19 cellular contexts compared by ENCODE assay signal in genomic region chr3:69108813-69109212, GRCh38. TPM values are rescaled to one million over a fixed set of nuclear protein-coding genes. Genes with fewer than 3 reads are reported as not detected.
DNase-seq lines count a peak whose midpoint lies in the region; ATAC-seq, FAIRE-seq and TF ChIP-seq lines count a peak whose summit lies in the region.
"Had no signal": no experiment of that assay in that cellular context is flagged by ENCODE, and none has a peak within 500 bp of the region (broad histone marks: within the 10 kb centered on the region; RNA-seq: fewer than 3 reads in every experiment).

No MANE protein-coding gene starts in this region.

- H4K20me1 ChIP-seq in keratinocyte (ENCODE audit: control insufficient read depth, extremely low read depth, insufficient read depth, low read length), result no peaks in the 10 kb centered on the region

- peaks cover 4 to 10% of the 10 kb centered on the region in 2 experiments for H3K36me3 ChIP-seq in keratinocyte (ENCODE audit: control insufficient read depth in 2 of 2, extremely low read depth in 1 of 2, insufficient read depth in 2 of 2, low read length in 2 of 2)

- peaks cover 48% of the 10 kb centered on the region for H3K4me1 Mint-ChIP-seq in stimulated activated naive CD8-positive, alpha-beta T cell treated with anti-CD3 and anti-CD28 coated beads, Interleukin-15, Interleukin-2, amounts not matched to agents 100 ng/mL and 50 ng/mL, for 24 hours (ENCODE audit: low read depth)
- peaks cover 35% of the 10 kb centered on the region for H3K4me1 Mint-ChIP-seq in stimulated activated naive CD8-positive, alpha-beta T cell treated with anti-CD3 and anti-CD28 coated beads, Interleukin-15, amount 100 ng/mL, for 72 hours
- peaks cover 10% of the 10 kb centered on the region for H3K4me1 Mint-ChIP-seq in activated B cell treated with CpG ODN at 0.5 μM for 24 hours
- peaks cover 7% of the 10 kb centered on the region in 2 donors for H3K4me1 Mint-ChIP-seq in natural killer cell treated with Interleukin-12 subunit alpha and Interleukin-12 subunit beta and Interleukin-15 and Interleukin-18, amount 100 ng/mL, for 72 hours (ENCODE audit: low read depth in 2 of 2)

- H3K9me3 ChIP-seq in keratinocyte (ENCODE audit: control insufficient read depth, low read depth, low read length), result no peaks in the 10 kb centered on the region
- H3K9me3 ChIP-seq: A549 had no signal

- no peaks in the 10 kb centered on the region for H3K9me3 Mint-ChIP-seq in stimulated activated naive CD8-positive, alpha-beta T cell treated with anti-CD3 and anti-CD28 coated beads, Interleukin-15, Interleukin-2, amounts not matched to agents 100 ng/mL and 50 ng/mL, for 24 hours
- no peaks in the 10 kb centered on the region for H3K9me3 Mint-ChIP-seq in stimulated activated naive CD8-positive, alpha-beta T cell treated with anti-CD3 and anti-CD28 coated beads, Interleukin-15, amount 100 ng/mL, for 72 hours
- no peaks in the 10 kb centered on the region for H3K9me3 Mint-ChIP-seq in activated B cell treated with CpG ODN at 0.5 μM for 24 hours
- H3K9me3 Mint-ChIP-seq in natural killer cell treated with Interleukin-12 subunit alpha and Interleukin-12 subunit beta and Interleukin-15 and Interleukin-18, amount 100 ng/mL, for 72 hours, result no peaks in the 10 kb centered on the region

- H3K9ac ChIP-seq in keratinocyte (ENCODE audit: control insufficient read depth, extremely low read depth, insufficient read depth, low read length), result no peak overlapping the region
- H3K9ac ChIP-seq: GM23248 had no signal

- intact Hi-C loops in activated B cell treated with CpG ODN at 0.5 μM for 24 hours (cut with micrococcal nuclease), result no loop called here

- no peaks in the 10 kb centered on the region for H3K27me3 Mint-ChIP-seq in stimulated activated naive CD8-positive, alpha-beta T cell treated with anti-CD3 and anti-CD28 coated beads, Interleukin-15, Interleukin-2, amounts not matched to agents 100 ng/mL and 50 ng/mL, for 24 hours
- no peaks in the 10 kb centered on the region for H3K27me3 Mint-ChIP-seq in stimulated activated naive CD8-positive, alpha-beta T cell treated with anti-CD3 and anti-CD28 coated beads, Interleukin-15, amount 100 ng/mL, for 72 hours
- H3K27me3 Mint-ChIP-seq in activated B cell treated with CpG ODN at 0.5 μM for 24 hours, result no peaks in the 10 kb centered on the region
- no peaks in the 10 kb centered on the region for H3K27me3 Mint-ChIP-seq in natural killer cell treated with Interleukin-12 subunit alpha and Interleukin-12 subunit beta and Interleukin-15 and Interleukin-18, amount 100 ng/mL, for 72 hours

- H3K79me2 ChIP-seq in keratinocyte (ENCODE audit: control insufficient read depth, insufficient read depth, low read length), result no peaks in the 10 kb centered on the region

- peak; percentile 32 for FAIRE-seq in keratinocyte (lab: Jason Lieb, UNC)
- FAIRE-seq: A549, GM12891, RCC 7860 had no signal

- H3K9me1 ChIP-seq in keratinocyte (ENCODE audit: control insufficient read depth, extremely low read depth, insufficient read depth, low read length), result no peaks in the 10 kb centered on the region

- H3K4me3 ChIP-seq in keratinocyte (ENCODE audit: control insufficient read depth in 2 of 3, extremely low read depth in 1 of 3, insufficient read depth in 2 of 3, low read depth in 1 of 3, low read length in 3 of 3), result no peak overlapping the region
- H3K4me3 ChIP-seq: A549, GM23248 had no signal

- H3K36me3 Mint-ChIP-seq in stimulated activated naive CD8-positive, alpha-beta T cell treated with anti-CD3 and anti-CD28 coated beads, Interleukin-15, Interleukin-2, amounts not matched to agents 100 ng/mL and 50 ng/mL, for 24 hours (ENCODE audit: low read depth), result peaks cover 20% of the 10 kb centered on the region
- H3K36me3 Mint-ChIP-seq in activated B cell treated with CpG ODN at 0.5 μM for 24 hours (ENCODE audit: low read depth), result peaks cover 20% of the 10 kb centered on the region
- peaks cover 13% of the 10 kb centered on the region for H3K36me3 Mint-ChIP-seq in natural killer cell treated with Interleukin-12 subunit alpha and Interleukin-12 subunit beta and Interleukin-15 and Interleukin-18, amount 100 ng/mL, for 72 hours

- no peak overlapping the region for H2AFZ ChIP-seq in keratinocyte (ENCODE audit: control insufficient read depth, low read length)
- H2AFZ ChIP-seq: GM23248 had no signal

- POLR2A ChIA-PET in activated B cell treated with CpG ODN at 0.5 μM for 24 hours (lab: Charles Lee), result interaction anchor here (0.6 to 0.7 kb wide), 2 partner anchors 14 to 1453 kb away, joined by 3 to 6 read pairs; no protein-coding TSS in a partner anchor

- H3K27ac ChIP-seq in keratinocyte (ENCODE audit: control insufficient read depth, insufficient read depth, low read length), result no peak overlapping the region
- H3K27ac ChIP-seq: A549, C4-2B, GM23248 had no signal

- TF ChIP-seq CTCF in activated B cell treated with CpG ODN at 0.5 μM for 24 hours (IDR thresholded peaks at IDR 0.05) (no peak), keratinocyte (optimal IDR thresholded peaks at IDR 0.05 in 1 of 3, IDR thresholded peaks at IDR 0.05 in 1 of 3, conservative IDR thresholded peaks at IDR 0.05 in 1 of 3; ENCODE audit: extremely low read depth in 1 of 3, insufficient read depth in 2 of 3, low read length in 3 of 3) (no peak)

- no peak overlapping the region for H3K4me2 ChIP-seq in keratinocyte (ENCODE audit: control insufficient read depth, extremely low read depth, insufficient read depth, low read depth, low read length)
- H3K4me2 ChIP-seq: A549 had no signal

- no peak overlapping the region for H3K4me3 Mint-ChIP-seq in stimulated activated naive CD8-positive, alpha-beta T cell treated with anti-CD3 and anti-CD28 coated beads, Interleukin-15, Interleukin-2, amounts not matched to agents 100 ng/mL and 50 ng/mL, for 24 hours
- H3K4me3 Mint-ChIP-seq in stimulated activated naive CD8-positive, alpha-beta T cell treated with anti-CD3 and anti-CD28 coated beads, Interleukin-15, amount 100 ng/mL, for 72 hours, result no peak overlapping the region
- no peak overlapping the region for H3K4me3 Mint-ChIP-seq in activated B cell treated with CpG ODN at 0.5 μM for 24 hours
- no peak overlapping the region for H3K4me3 Mint-ChIP-seq in natural killer cell treated with Interleukin-12 subunit alpha and Interleukin-12 subunit beta and Interleukin-15 and Interleukin-18, amount 100 ng/mL, for 72 hours

- CTCF ChIA-PET in activated B cell treated with CpG ODN at 0.5 μM for 24 hours (lab: Charles Lee), result no interaction called here

- H3K27ac Mint-ChIP-seq in stimulated activated naive CD8-positive, alpha-beta T cell treated with anti-CD3 and anti-CD28 coated beads, Interleukin-15, Interleukin-2, amounts not matched to agents 100 ng/mL and 50 ng/mL, for 24 hours, result peak overlapping the region; percentile 14
- H3K27ac Mint-ChIP-seq in stimulated activated naive CD8-positive, alpha-beta T cell treated with anti-CD3 and anti-CD28 coated beads, Interleukin-15, amount 100 ng/mL, for 72 hours, result no peak overlapping the region
- peak overlapping the region; percentile 59 for H3K27ac Mint-ChIP-seq in activated B cell treated with CpG ODN at 0.5 μM for 24 hours
- no peak overlapping the region for H3K27ac Mint-ChIP-seq in natural killer cell treated with Interleukin-12 subunit alpha and Interleukin-12 subunit beta and Interleukin-15 and Interleukin-18, amount 100 ng/mL, for 72 hours

- H3K27me3 ChIP-seq in keratinocyte (ENCODE audit: control insufficient read depth, extremely low read depth, insufficient read depth, low read length), result no peaks in the 10 kb centered on the region

- DNase-seq in stimulated activated naive CD8-positive, alpha-beta T cell treated with anti-CD3 and anti-CD28 coated beads, Interleukin-15, amount 100 ng/mL, for 72 hours, result no peak
- no peak for DNase-seq in activated B cell treated with CpG ODN at 0.5 μM for 24 hours
- no peak for DNase-seq in keratinocyte (ENCODE audit: low read depth, low spot score)
- DNase-seq in natural killer cell treated with Interleukin-12 subunit alpha and Interleukin-12 subunit beta and Interleukin-15 and Interleukin-18, amount 100 ng/mL, for 72 hours (ENCODE audit: low spot score), result no peak
- DNase-seq in effector CD8-positive, alpha-beta T cell (lab: John Stamatoyannopoulos, UW), result no peak
- DNase-seq: DMS53, GM23248, KG1, NCI-H187 treated with DMSO at 0.1 percent for 48 hours, NCI-H2171 treated with DMSO at 0.1 percent for 48 hours, NCI-H510A, SHP77 had no signal

- no peaks in the 10 kb centered on the region for H3K4me1 ChIP-seq in keratinocyte (ENCODE audit: control insufficient read depth, extremely low read depth, insufficient read depth, low read length)
- H3K4me1 ChIP-seq: A549 had no signal

- dilution Hi-C loops in keratinocyte (cut with MboI; ENCODE audit: extremely low pct_ligation_motif_present, low sequenced_read_pairs), result no loop called here

- ATAC-seq in stimulated activated naive CD8-positive, alpha-beta T cell treated with anti-CD3 and anti-CD28 coated beads, Interleukin-15, amount 100 ng/mL, for 72 hours, result no peak
- ATAC-seq in activated B cell treated with CpG ODN at 0.5 μM for 24 hours (ENCODE audit: low read depth) (no peak), HG02798 (IDR thresholded peaks at IDR 0.05; ENCODE audit: poor library complexity, unreplicated experiment) (no peak)
- ATAC-seq in natural killer cell treated with Interleukin-12 subunit alpha and Interleukin-12 subunit beta and Interleukin-15 and Interleukin-18, amount 100 ng/mL, for 72 hours, result no peak
- ATAC-seq: A549 had no signal

RNA-seq across cellular contexts. Expression of gene LMOD3, which starts 13.6 kb away (rescaled TPM):
- total RNA-seq in activated B cell treated with CpG ODN at 0.5 μM for 24 hours, result not detected in 2 replicates
- polyA plus RNA-seq in keratinocyte, result not detected in 3 replicates
- polyA plus RNA-seq in keratinocyte (2011; ENCODE audit: low read depth), result not detected
- not detected in 2 replicates for polyA plus RNA-seq in keratinocyte (2011; cell fraction: cytosol; rRNA removed)
- polyA plus RNA-seq in keratinocyte (2011; cell fraction: nucleus; rRNA removed), result 0.05 TPM in 1 of 2 replicates, not detected in the other
- polyA plus RNA-seq in keratinocyte (2012; ENCODE audit: low replicate concordance), result 0.06 TPM in 1 of 2 replicates, not detected in the other
- not detected in 3 replicates for polyA minus RNA-seq in keratinocyte
- polyA minus RNA-seq in keratinocyte (2011; cell fraction: cytosol; rRNA and poly(A)+ RNA removed), result not detected
- polyA minus RNA-seq in keratinocyte (2011; cell fraction: nucleus; rRNA and poly(A)+ RNA removed), result not detected in 2 replicates
- total RNA-seq in natural killer cell treated with Interleukin-12 subunit alpha and Interleukin-12 subunit beta and Interleukin-15 and Interleukin-18, amount 100 ng/mL, for 72 hours, result not detected
- total RNA-seq: GM23248, MCF 10A had no signal
- polyA plus RNA-seq: A549, GM23248 had no signal

RNA-seq across cellular contexts. Expression of gene ARL6IP5, which starts 24.1 kb away (rescaled TPM):
- 77.5 and 77.8 TPM in 2 replicates for total RNA-seq in activated B cell treated with CpG ODN at 0.5 μM for 24 hours
- polyA plus RNA-seq in keratinocyte, result 87.2 to 113 TPM (median 112 TPM) in 3 replicates
- polyA plus RNA-seq in keratinocyte (2011; ENCODE audit: low read depth), result 29.2 TPM
- 74.3 and 129 TPM in 2 replicates for polyA plus RNA-seq in keratinocyte (2011; cell fraction: cytosol; rRNA removed)
- polyA plus RNA-seq in keratinocyte (2011; cell fraction: nucleus; rRNA removed), result 109 and 146 TPM in 2 replicates
- 44.6 and 78.4 TPM in 2 replicates for polyA plus RNA-seq in keratinocyte (2012; ENCODE audit: low replicate concordance)
- 46.8 to 105 TPM (median 86.8 TPM) in 3 replicates for polyA minus RNA-seq in keratinocyte
- polyA minus RNA-seq in keratinocyte (2011; cell fraction: cytosol; rRNA and poly(A)+ RNA removed), result 81.7 TPM
- polyA minus RNA-seq in keratinocyte (2011; cell fraction: nucleus; rRNA and poly(A)+ RNA removed), result 43.5 and 73.1 TPM in 2 replicates
- 100 to 1,000 TPM; 110 to 135 TPM for total RNA-seq in natural killer cell treated with Interleukin-12 subunit alpha and Interleukin-12 subunit beta and Interleukin-15 and Interleukin-18, amount 100 ng/mL, for 72 hours

RNA-seq across cellular contexts. Expression of gene UBA3, which starts 28.6 kb away (rescaled TPM):
- total RNA-seq in activated B cell treated with CpG ODN at 0.5 μM for 24 hours, result 86.6 and 91.9 TPM in 2 replicates
- 72.0 to 125 TPM (median 81.7 TPM) in 3 replicates for polyA plus RNA-seq in keratinocyte
- polyA plus RNA-seq in keratinocyte (2011; ENCODE audit: low read depth), result 35.4 TPM
- polyA plus RNA-seq in keratinocyte (2011; cell fraction: cytosol; rRNA removed), result 50.4 and 100 TPM in 2 replicates
- 95.3 and 116 TPM in 2 replicates for polyA plus RNA-seq in keratinocyte (2011; cell fraction: nucleus; rRNA removed)
- polyA plus RNA-seq in keratinocyte (2012; ENCODE audit: low replicate concordance), result 44.4 and 66.0 TPM in 2 replicates
- polyA minus RNA-seq in keratinocyte, result 13.0 to 45.9 TPM (median 30.9 TPM) in 3 replicates
- 38.8 TPM for polyA minus RNA-seq in keratinocyte (2011; cell fraction: cytosol; rRNA and poly(A)+ RNA removed)
- 30.7 and 47.9 TPM in 2 replicates for polyA minus RNA-seq in keratinocyte (2011; cell fraction: nucleus; rRNA and poly(A)+ RNA removed)
- 100 to 1,000 TPM in 1 of 2 donors, 10 to 100 TPM in 1; 93.4 to 111 TPM for total RNA-seq in natural killer cell treated with Interleukin-12 subunit alpha and Interleukin-12 subunit beta and Interleukin-15 and Interleukin-18, amount 100 ng/mL, for 72 hours

RNA-seq across cellular contexts. Expression of gene TMF1, which starts 56.7 kb away (rescaled TPM):
- total RNA-seq in activated B cell treated with CpG ODN at 0.5 μM for 24 hours, result 36.8 and 43.6 TPM in 2 replicates
- polyA plus RNA-seq in keratinocyte, result 8.5 to 13.7 TPM (median 9.6 TPM) in 3 replicates
- 51.5 TPM for polyA plus RNA-seq in keratinocyte (2011; ENCODE audit: low read depth)
- polyA plus RNA-seq in keratinocyte (2011; cell fraction: cytosol; rRNA removed), result 6.0 and 9.1 TPM in 2 replicates
- polyA plus RNA-seq in keratinocyte (2011; cell fraction: nucleus; rRNA removed), result 10.6 and 14.8 TPM in 2 replicates
- polyA plus RNA-seq in keratinocyte (2012; ENCODE audit: low replicate concordance), result 14.8 and 15.6 TPM in 2 replicates
- 1.7 to 12.6 TPM (median 12.0 TPM) in 3 replicates for polyA minus RNA-seq in keratinocyte
- polyA minus RNA-seq in keratinocyte (2011; cell fraction: cytosol; rRNA and poly(A)+ RNA removed), result 7.3 TPM
- 13.9 and 26.9 TPM in 2 replicates for polyA minus RNA-seq in keratinocyte (2011; cell fraction: nucleus; rRNA and poly(A)+ RNA removed)
- 10 to 100 TPM; 42.2 to 43.7 TPM for total RNA-seq in natural killer cell treated with Interleukin-12 subunit alpha and Interleukin-12 subunit beta and Interleukin-15 and Interleukin-18, amount 100 ng/mL, for 72 hours

Comparison
In these comparisons a context has a peak if more than half of its experiments do, and no peak if none do; other contexts are left out.
1. H3K27ac Mint-ChIP-seq: peak in stimulated activated naive CD8-positive, alpha-beta T cell treated with anti-CD3 and anti-CD28 coated beads, Interleukin-15, Interleukin-2, amounts not matched to agents 100 ng/mL and 50 ng/mL, for 24 hours (single experiment) and activated B cell treated with CpG ODN at 0.5 μM for 24 hours (single experiment); none in stimulated activated naive CD8-positive, alpha-beta T cell treated with anti-CD3 and anti-CD28 coated beads, Interleukin-15, amount 100 ng/mL, for 72 hours (0 of 2) and natural killer cell treated with Interleukin-12 subunit alpha and Interleukin-12 subunit beta and Interleukin-15 and Interleukin-18, amount 100 ng/mL, for 72 hours (0 of 2).